25 cellular contexts compared by ENCODE assay signal in the genomic region with DNA sequence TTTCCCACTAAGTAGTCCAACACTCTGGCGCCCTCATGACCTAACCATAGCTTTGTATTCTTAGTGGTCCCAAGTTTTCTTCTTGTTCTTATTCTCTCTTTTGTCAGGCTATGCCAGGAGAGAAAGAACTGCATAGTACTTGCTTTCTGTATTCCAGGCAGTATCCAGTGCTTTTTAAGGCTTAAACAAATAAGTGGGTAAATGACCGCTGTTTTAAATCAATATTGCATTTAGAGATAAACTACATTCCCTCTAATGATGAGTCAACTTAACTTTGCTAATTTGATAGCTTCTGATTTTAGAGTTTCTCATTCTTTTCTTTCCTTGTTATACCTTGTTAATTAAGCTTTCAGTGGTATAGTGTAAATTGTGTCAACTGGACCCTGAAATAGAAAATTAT.
DNase-seq lines count a peak whose midpoint lies in the region; ATAC-seq, FAIRE-seq and TF ChIP-seq lines count a peak whose summit lies in the region.
"Had no signal": no experiment of that assay in that cellular context is flagged by ENCODE, and none has a peak within 500 bp of the region (broad histone marks: within the 10 kb centered on the region; RNA-seq: fewer than 3 reads in every experiment).

No MANE protein-coding gene starts in this region.

- 34% methylated on average over 2 of the region's 2 CpGs for WGBS in liver
- 2% methylated on average over 2 of the region's 2 CpGs for WGBS in HepG2 (ENCODE audit: low lambda C conversion rate)
- 29% methylated on average over 2 of the region's 2 CpGs for WGBS in right lobe of liver (ENCODE audit: insufficient coverage, low coverage, low lambda C conversion rate, missing lambda C conversion rate)
- WGBS in thyroid gland, 2 donors: 62 to 73% methylated on average over 2 of the region's 2 CpGs

- no peak for ATAC-seq in HepG2
- peak; percentile 87 to 97 (median 91) for ATAC-seq in right lobe of liver
- ATAC-seq in HG02970 (IDR thresholded peaks at IDR 0.05; ENCODE audit: low FRiP score, unreplicated experiment): no peak
- ATAC-seq: A549; CD8-positive, alpha-beta T cell; GM12878 had no signal

- TF ChIP-seq CTCF in liver (IDR thresholded peaks at IDR 0.05; ENCODE audit: low read depth, low read length, missing input control) (no peak), HepG2 (CRISPR knock-in tag; IDR thresholded peaks at IDR 0.05) (no peak), right lobe of liver (IDR thresholded peaks at IDR 0.05) (no peak), thyroid gland (IDR thresholded peaks at IDR 0.05) (no peak)

- H3K4me1 ChIP-seq in liver (ENCODE audit: control insufficient read depth in 4 of 4, insufficient read depth in 4 of 4, low read length in 3 of 4) (peaks cover 2 to 47% (median 29%) of the 10 kb centered on the region in 4 donors), HepG2 (ENCODE audit: insufficient read depth, low read length) (no peaks in the 10 kb centered on the region), right lobe of liver (peaks cover 0 to 27% (median 7%) of the 10 kb centered on the region in 4 donors), thyroid gland (peaks cover 5 to 28% of the 10 kb centered on the region in 2 donors)
- H3K4me1 ChIP-seq: A549 had no signal

- no peak for TF ChIP-seq EP300 in HepG2 (IDR thresholded peaks at IDR 0.05; ENCODE audit: low read depth in 2 of 2, low read length in 2 of 2)
- TF ChIP-seq EP300 in HepG2 (CRISPR knock-in tag; IDR thresholded peaks at IDR 0.05; ENCODE audit: borderline replicate concordance): no peak

- intact Hi-C loops in HepG2 (cut with micrococcal nuclease; ENCODE audit: unreplicated experiment): no loop called here
- intact Hi-C loops in right lobe of liver (cut with DNase I): no loop called here
- intact Hi-C loops in thyroid gland (cut with DNase I): no loop called here

- H3K36me3 ChIP-seq in liver (ENCODE audit: control insufficient read depth in 4 of 4, insufficient read depth in 3 of 4, low read depth in 1 of 4, low read length in 3 of 4) (no peaks in the 10 kb centered on the region), HepG2 (replicated peaks in 1 of 2; ENCODE audit: control insufficient read depth in 1 of 2, insufficient read depth in 2 of 2, low read length in 2 of 2) (no peaks in the 10 kb centered on the region), right lobe of liver (no peaks in the 10 kb centered on the region), thyroid gland (no peaks in the 10 kb centered on the region)
- H3K36me3 ChIP-seq: BLaER1 treated with 17β-estradiol and CSF1 and Interleukin-3, amounts not matched to agents 10 nM and 100 nM had no signal

- H2AFZ ChIP-seq in HepG2 (ENCODE audit: low read length): no peak overlapping the region

- no peak for DNase-seq in HepG2 (ENCODE audit: low spot score)
- DNase-seq in right lobe of liver: no peak
- peak; percentile 5 to 12 for DNase-seq in thyroid gland
- no peak for DNase-seq in NCI-H226
- DNase-seq: AML-193; Caco-2; Calu3; CD4-positive, alpha-beta T cell; CD8-positive, alpha-beta T cell; DMS 273 treated with DMSO at 0.1 percent for 48 hours; DMS153; DMS53; DMS79; DND-41; EL; GDM1 had no signal

- H4K20me1 ChIP-seq in HepG2 (ENCODE audit: insufficient read depth, low read length): no peaks in the 10 kb centered on the region
- H4K20me1 ChIP-seq: BLaER1 treated with 17β-estradiol and CSF1 and Interleukin-3, amounts not matched to agents 10 nM and 100 nM had no signal

- in situ Hi-C loops in HepG2 (cut with HindIII; ENCODE audit: extremely low pct_ligation_motif_present, low pct_unique_long_range_greater_than_20kb): no loop called here

- POLR2A ChIA-PET in HepG2 (lab: Yijun Ruan, JAX): no interaction called here

- H3K27me3 ChIP-seq in liver (ENCODE audit: control insufficient read depth in 4 of 4, insufficient read depth in 4 of 4, low read length in 3 of 4): no peaks in the 10 kb centered on the region
- no peaks in the 10 kb centered on the region for H3K27me3 ChIP-seq in HepG2 (ENCODE audit: control insufficient read depth in 1 of 2, insufficient read depth in 2 of 2, low read length in 2 of 2)
- H3K27me3 ChIP-seq in right lobe of liver: no peaks in the 10 kb centered on the region
- H3K27me3 ChIP-seq in thyroid gland: no peaks in the 10 kb centered on the region
- H3K27me3 ChIP-seq: BLaER1 treated with 17β-estradiol and CSF1 and Interleukin-3, amounts not matched to agents 10 nM and 100 nM had no signal

- CTCF ChIA-PET in HepG2 (lab: Yijun Ruan, JAX; ENCODE audit: low intra/inter-chr PET ratio, low total read pairs): no interaction called here

- H3K4me3 ChIP-seq in liver (ENCODE audit: low read depth in 1 of 3, low read length in 3 of 3) (no peak overlapping the region), HepG2 (replicated peaks in 1 of 3; ENCODE audit: insufficient read depth in 1 of 3, low read depth in 2 of 3, low read length in 3 of 3) (no peak overlapping the region), right lobe of liver (no peak overlapping the region), thyroid gland (replicated peaks in 1 of 3) (no peak overlapping the region)
- H3K4me3 ChIP-seq: A549; BLaER1 treated with 17β-estradiol and CSF1 and Interleukin-3, amounts not matched to agents 10 nM and 100 nM; GM12878 had no signal

- H3K4me2 ChIP-seq in HepG2 (ENCODE audit: low read depth, low read length): no peak overlapping the region
- H3K4me2 ChIP-seq: A549; BLaER1 treated with 17β-estradiol and CSF1 and Interleukin-3, amounts not matched to agents 10 nM and 100 nM had no signal

- H3K27ac ChIP-seq in liver (ENCODE audit: low read depth in 1 of 2, low read length in 2 of 2) (peak overlapping the region; percentile 19 to 42), HepG2 (ENCODE audit: extremely low read length, insufficient read depth, low read length) (no peak overlapping the region), right lobe of liver (peak overlapping the region in 1 of 3 donors; percentile 15), thyroid gland (peak overlapping the region in 2 of 3 donors; percentile 26 to 60)
- H3K27ac ChIP-seq: 22Rv1; A549; BLaER1 treated with 17β-estradiol and CSF1 and Interleukin-3, amounts not matched to agents 10 nM and 100 nM; C4-2B had no signal

- TF ChIP-seq POLR2A in HepG2 (IDR thresholded peaks at IDR 0.05; ENCODE audit: insufficient read depth in 1 of 2, low read depth in 2 of 2, low read length in 2 of 2) (no peak), right lobe of liver (IDR thresholded peaks at IDR 0.05) (no peak), thyroid gland (IDR thresholded peaks at IDR 0.05) (no peak)

- TF ChIP-seq RAD21 in liver (IDR thresholded peaks at IDR 0.05) (peak in 1 of 2 donors; percentile 15), HepG2 (CRISPR knock-in tag; IDR thresholded peaks at IDR 0.05) (no peak)

- H3K9me3 ChIP-seq in liver (ENCODE audit: control insufficient read depth in 4 of 4, low read length in 3 of 4) (no peaks in the 10 kb centered on the region), HepG2 (ENCODE audit: low read length) (no peaks in the 10 kb centered on the region), right lobe of liver (no peaks in the 10 kb centered on the region), thyroid gland (no peaks in the 10 kb centered on the region)
- H3K9me3 ChIP-seq: A549; BLaER1 treated with 17β-estradiol and CSF1 and Interleukin-3, amounts not matched to agents 10 nM and 100 nM; Caco-2 had no signal

- no peaks in the 10 kb centered on the region for H3K79me2 ChIP-seq in HepG2 (ENCODE audit: insufficient read depth, low read length)

- FAIRE-seq in HepG2 (lab: Jason Lieb, UNC): no peak
- FAIRE-seq: A549, GM12878, GM12892, GM18507 had no signal

- H3K9ac ChIP-seq in liver (ENCODE audit: low read depth in 1 of 2, low read length in 2 of 2): no peak overlapping the region
- no peak overlapping the region for H3K9ac ChIP-seq in HepG2 (ENCODE audit: insufficient read depth, low read depth, low read length)
- H3K9ac ChIP-seq: BLaER1 treated with 17β-estradiol and CSF1 and Interleukin-3, amounts not matched to agents 10 nM and 100 nM had no signal

- BruUV-seq in HepG2 (replicated peaks; lab: Mats Ljungman, UMichigan): no TSS peak

TF ChIP-seq in liver, 16 proteins besides CTCF, POLR2A, EP300 and RAD21 (continues in another document):
- peak; percentile 93 to 95 for TF ChIP-seq RXRA (IDR thresholded peaks at IDR 0.05)

TF ChIP-seq in HepG2, 621 proteins besides CTCF, POLR2A, EP300 and RAD21 (continues in another document):
- TF ChIP-seq, protein P1, sequence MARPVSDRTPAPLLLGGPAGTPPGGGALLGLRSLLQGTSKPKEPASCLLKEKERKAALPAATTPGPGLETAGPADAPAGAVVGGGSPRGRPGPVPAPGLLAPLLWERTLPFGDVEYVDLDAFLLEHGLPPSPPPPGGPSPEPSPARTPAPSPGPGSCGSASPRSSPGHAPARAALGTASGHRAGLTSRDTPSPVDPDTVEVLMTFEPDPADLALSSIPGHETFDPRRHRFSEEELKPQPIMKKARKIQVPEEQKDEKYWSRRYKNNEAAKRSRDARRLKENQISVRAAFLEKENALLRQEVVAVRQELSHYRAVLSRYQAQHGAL (CRISPR knock-in tag; IDR thresholded peaks at IDR 0.05; ENCODE audit: not compliant biosample characterization): no peak
- TF ChIP-seq, protein P2, sequence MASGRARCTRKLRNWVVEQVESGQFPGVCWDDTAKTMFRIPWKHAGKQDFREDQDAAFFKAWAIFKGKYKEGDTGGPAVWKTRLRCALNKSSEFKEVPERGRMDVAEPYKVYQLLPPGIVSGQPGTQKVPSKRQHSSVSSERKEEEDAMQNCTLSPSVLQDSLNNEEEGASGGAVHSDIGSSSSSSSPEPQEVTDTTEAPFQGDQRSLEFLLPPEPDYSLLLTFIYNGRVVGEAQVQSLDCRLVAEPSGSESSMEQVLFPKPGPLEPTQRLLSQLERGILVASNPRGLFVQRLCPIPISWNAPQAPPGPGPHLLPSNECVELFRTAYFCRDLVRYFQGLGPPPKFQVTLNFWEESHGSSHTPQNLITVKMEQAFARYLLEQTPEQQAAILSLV (CRISPR knock-in tag; IDR thresholded peaks at IDR 0.05; ENCODE audit: borderline replicate concordance): no peak
- no peak for TF ChIP-seq IKZF4 (CRISPR knock-in tag; IDR thresholded peaks at IDR 0.05; ENCODE audit: borderline replicate concordance, low read depth, not compliant biosample characterization)
- TF ChIP-seq MTERF4 (CRISPR knock-in tag; IDR thresholded peaks at IDR 0.05): no peak
- no peak for TF ChIP-seq KDM2A (CRISPR knock-in tag; IDR thresholded peaks at IDR 0.05; ENCODE audit: borderline replicate concordance, low read depth)
- TF ChIP-seq MED8 (CRISPR knock-in tag; IDR thresholded peaks at IDR 0.05; ENCODE audit: insufficient replicate concordance): no peak
- no peak for TF ChIP-seq HNF4A (CRISPR knock-in tag; IDR thresholded peaks at IDR 0.05)
- no peak for TF ChIP-seq KMT2A (CRISPR knock-in tag; IDR thresholded peaks at IDR 0.05)
- TF ChIP-seq ZSCAN30 (CRISPR knock-in tag; IDR thresholded peaks at IDR 0.05): no peak

Comparison
In these comparisons a context has a peak if more than half of its experiments do, and no peak if none do; other contexts are left out.
1. ATAC-seq: peak in right lobe of liver (4 of 4); none in HepG2 (single experiment) and HG02970 (single experiment).
2. DNase-seq: peak in thyroid gland (2 of 2); none in HepG2 (single experiment), right lobe of liver (0 of 3) and NCI-H226 (single experiment).